8 cellular contexts compared by ENCODE assay signal in the genomic region with DNA sequence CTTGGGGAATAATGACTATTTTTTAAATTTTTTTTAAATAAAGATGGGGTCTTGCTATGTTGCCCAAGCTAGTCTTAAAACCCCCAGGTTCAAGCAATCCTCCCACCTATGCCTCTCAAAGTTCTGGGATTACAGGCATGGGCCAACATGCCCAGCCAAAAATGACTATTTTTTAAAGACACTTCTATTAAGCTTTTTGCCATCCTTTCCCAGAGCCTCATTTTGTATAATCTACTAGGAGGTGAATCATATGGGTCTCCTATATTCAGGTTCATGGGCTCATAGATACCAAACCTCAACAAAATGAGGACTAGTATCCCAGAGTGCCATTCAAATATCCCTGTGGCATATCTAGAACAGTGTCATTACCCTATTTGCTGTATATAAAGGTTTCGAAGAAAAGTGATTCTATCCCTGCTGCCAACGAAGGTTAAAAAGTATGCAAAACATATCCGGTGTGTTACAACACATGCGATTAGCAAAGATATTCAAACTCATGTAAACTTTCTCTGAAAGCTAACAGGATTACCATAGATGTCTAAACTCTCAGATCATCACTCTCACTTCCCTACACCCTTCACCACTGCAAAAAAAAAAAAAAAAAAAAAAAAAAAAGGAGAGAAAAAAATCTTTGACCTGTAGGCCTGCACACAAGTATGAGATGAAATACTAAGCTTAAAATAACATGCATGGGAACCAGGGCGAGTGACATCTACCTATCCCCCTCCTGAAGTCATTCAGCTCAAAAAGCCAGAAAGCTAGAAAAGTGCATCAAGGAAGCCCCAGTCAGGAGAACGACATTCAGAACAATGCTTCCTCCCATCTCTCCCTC. TPM values are rescaled to one million over a fixed set of nuclear protein-coding genes. Genes with fewer than 3 reads are reported as not detected.
DNase-seq lines count a peak whose midpoint lies in the region; ATAC-seq lines count a peak whose summit lies in the region.

No MANE protein-coding gene starts in this region.

- H3K27me3 ChIP-seq in CD4-positive, CD25-positive, alpha-beta regulatory T cell (ENCODE audit: control insufficient read depth, insufficient read depth, low read length), result no peaks in the 10 kb centered on the region

- peaks cover 18% of the 10 kb centered on the region for H3K36me3 Mint-ChIP-seq in CD4-positive, CD25-positive, alpha-beta regulatory T cell
- H3K36me3 Mint-ChIP-seq in central memory CD8-positive, alpha-beta T cell (ENCODE audit: insufficient read depth), result peaks cover 17% of the 10 kb centered on the region

- peak overlapping the region; percentile 95 for H3K27ac ChIP-seq in CD4-positive, CD25-positive, alpha-beta regulatory T cell (ENCODE audit: insufficient read depth, low read length, poor library complexity, severe bottlenecking)

- peak overlapping the region; percentile 89 to 98 (median 92) for H3K27ac Mint-ChIP-seq in CD4-positive, CD25-positive, alpha-beta regulatory T cell
- H3K27ac Mint-ChIP-seq in central memory CD8-positive, alpha-beta T cell (ENCODE audit: low read depth), result peak overlapping the region; percentile 88

- DNase-seq in CD4-positive, CD25-positive, alpha-beta regulatory T cell, result peak in 1 of 3 donors; percentile 54
- DNase-seq in central memory CD8-positive, alpha-beta T cell (ENCODE audit: low spot score in 2 of 2), result no peak
- DNase-seq in NCI-H1417 (lab: John Stamatoyannopoulos, UW), result no peak
- DNase-seq in NCI-H226, result no peak
- DNase-seq in NCI-H128 (lab: John Stamatoyannopoulos, UW; ENCODE audit: unreplicated experiment), result no peak
- DNase-seq in SKM-1 (lab: John Stamatoyannopoulos, UW; ENCODE audit: unreplicated experiment), result no peak

- peaks cover 6% of the 10 kb centered on the region for H3K36me3 ChIP-seq in CD4-positive, CD25-positive, alpha-beta regulatory T cell (ENCODE audit: control insufficient read depth, insufficient read depth, low read length)

- peaks cover 48 to 94% (median 83%) of the 10 kb centered on the region in 4 donors for H3K4me1 Mint-ChIP-seq in CD4-positive, CD25-positive, alpha-beta regulatory T cell
- peaks cover 86% of the 10 kb centered on the region for H3K4me1 Mint-ChIP-seq in central memory CD8-positive, alpha-beta T cell

- H3K4me3 Mint-ChIP-seq in CD4-positive, CD25-positive, alpha-beta regulatory T cell, result peak overlapping the region; percentile 75 to 89 (median 83)
- H3K4me3 Mint-ChIP-seq in central memory CD8-positive, alpha-beta T cell, result peak overlapping the region; percentile 60

- peak overlapping the region; percentile 75 for H3K4me3 ChIP-seq in CD4-positive, CD25-positive, alpha-beta regulatory T cell (ENCODE audit: low read depth, low read length)

- no peaks in the 10 kb centered on the region for H3K27me3 Mint-ChIP-seq in CD4-positive, CD25-positive, alpha-beta regulatory T cell
- H3K27me3 Mint-ChIP-seq in central memory CD8-positive, alpha-beta T cell, result no peaks in the 10 kb centered on the region

- peak; percentile 15 to 19 for ATAC-seq in CD4-positive, CD25-positive, alpha-beta regulatory T cell (ENCODE audit: low read depth in 2 of 2)
- ATAC-seq in GM19455 (IDR thresholded peaks at IDR 0.05; ENCODE audit: unreplicated experiment) (peak; percentile 52), HG03378 (IDR thresholded peaks at IDR 0.05; ENCODE audit: unreplicated experiment) (peak; percentile 70)
- ATAC-seq in central memory CD8-positive, alpha-beta T cell (replicated peaks; ENCODE audit: extremely low read depth, poor library complexity, severe bottlenecking), result no peak

- H3K9me3 Mint-ChIP-seq in CD4-positive, CD25-positive, alpha-beta regulatory T cell, result peaks cover 0 to 7% (median 0%) of the 10 kb centered on the region in 7 donors
- H3K9me3 Mint-ChIP-seq in central memory CD8-positive, alpha-beta T cell, result no peaks in the 10 kb centered on the region

- peaks cover 84% of the 10 kb centered on the region for H3K4me1 ChIP-seq in CD4-positive, CD25-positive, alpha-beta regulatory T cell (ENCODE audit: control insufficient read depth, insufficient read depth, low read length, poor library complexity, severe bottlenecking)

- H3K9me3 ChIP-seq in CD4-positive, CD25-positive, alpha-beta regulatory T cell (ENCODE audit: control insufficient read depth in 2 of 2, low read length in 2 of 2), result no peaks in the 10 kb centered on the region

RNA-seq across cellular contexts. Expression of a gene that starts 23.5 kb away (rescaled TPM):
- 302 TPM for total RNA-seq in CD4-positive, CD25-positive, alpha-beta regulatory T cell
- 10 to 100 TPM; 60.4 to 79.6 (median 64.2) TPM for polyA plus RNA-seq in CD4-positive, CD25-positive, alpha-beta regulatory T cell
